8 cellular contexts compared by ENCODE assay signal in the genomic region with DNA sequence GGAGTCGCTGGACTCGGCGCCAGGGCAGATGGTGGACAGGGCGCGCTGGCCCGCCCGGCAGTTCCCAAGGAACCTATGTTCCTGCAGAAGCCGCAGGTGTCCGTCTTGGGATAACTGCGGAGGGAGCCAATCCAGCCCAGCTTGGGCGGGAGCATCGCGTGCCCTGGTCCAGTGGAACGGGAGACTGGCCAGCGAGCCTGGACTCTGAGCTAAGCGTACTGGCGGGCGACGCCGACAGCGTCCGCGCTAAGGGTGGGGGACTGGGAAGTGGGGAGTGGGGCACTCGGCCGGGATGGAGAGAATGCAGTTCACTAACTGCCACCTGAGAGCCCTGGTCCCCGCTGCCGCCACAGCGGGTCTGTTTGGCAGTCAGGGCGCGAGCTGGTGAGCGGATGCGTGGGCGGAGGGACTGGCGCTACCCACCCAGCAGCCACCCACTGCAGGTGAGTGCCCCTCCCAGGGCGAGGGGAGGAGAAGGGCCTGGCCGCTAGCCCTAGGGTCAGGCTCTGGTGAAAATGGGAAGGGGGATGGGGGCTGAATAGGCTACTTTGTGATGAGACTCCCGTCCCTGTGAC. TPM values are rescaled to one million over a fixed set of nuclear protein-coding genes. Genes with fewer than 3 reads are reported as not detected.
DNase-seq lines count a peak whose midpoint lies in the region; ATAC-seq and TF ChIP-seq lines count a peak whose summit lies in the region.

No MANE protein-coding gene starts in this region.

- H3K36me3 Mint-ChIP-seq in naive thymus-derived CD4-positive, alpha-beta T cell: peaks cover 0 to under 1% (median 0%) of the 10 kb centered on the region in 5 donors

- DNase-seq in AG08396 (ENCODE audit: low spot score) (peak; percentile 55), Peyer's patch (no peak), coronary artery (ENCODE audit: low spot score) (peak; percentile 73), dedifferentiated amniotic fluid mesenchymal stem cell (ENCODE audit: extremely low spot score) (no peak), NCI-H2081 (lab: John Stamatoyannopoulos, UW) (no peak)
- DNase-seq in naive thymus-derived CD4-positive, alpha-beta T cell: peak in 5 of 9 donors; percentile 9 to 37 (median 13)

- no peak for ATAC-seq in naive thymus-derived CD4-positive, alpha-beta T cell
- ATAC-seq in HG03342 (IDR thresholded peaks at IDR 0.05; ENCODE audit: unreplicated experiment): no peak
- ATAC-seq in GM18520 (IDR thresholded peaks at IDR 0.05; ENCODE audit: unreplicated experiment): no peak

- peak overlapping the region; percentile 39 to 63 (median 54) for H3K4me3 ChIP-seq in Peyer's patch
- H3K4me3 ChIP-seq in coronary artery: peak overlapping the region; percentile 78
- H3K4me3 ChIP-seq in naive thymus-derived CD4-positive, alpha-beta T cell (ENCODE audit: low read length): peak overlapping the region; percentile 53

- H3K4me1 Mint-ChIP-seq in naive thymus-derived CD4-positive, alpha-beta T cell: peaks cover 0 to 36% (median 17%) of the 10 kb centered on the region in 7 donors

- no peak overlapping the region for H3K27ac ChIP-seq in Peyer's patch
- H3K27ac ChIP-seq in coronary artery: peak overlapping the region in 1 of 2 donors; percentile 95
- no peak overlapping the region for H3K27ac ChIP-seq in naive thymus-derived CD4-positive, alpha-beta T cell (ENCODE audit: low read depth, low read length)

- H3K9me3 Mint-ChIP-seq in naive thymus-derived CD4-positive, alpha-beta T cell: peaks cover 0 to 3% (median 0%) of the 10 kb centered on the region in 11 donors

- peaks cover 0 to 5% (median 0%) of the 10 kb centered on the region in 4 donors for H3K4me1 ChIP-seq in Peyer's patch
- peaks cover 0 to 11% of the 10 kb centered on the region in 2 donors for H3K4me1 ChIP-seq in naive thymus-derived CD4-positive, alpha-beta T cell (ENCODE audit: control insufficient read depth in 2 of 2, insufficient read depth in 2 of 2, low read length in 2 of 2)

- H3K4me3 Mint-ChIP-seq in naive thymus-derived CD4-positive, alpha-beta T cell: peak overlapping the region; percentile 84 to 96 (median 88)

- peaks cover 0 to 33% (median 18%) of the 10 kb centered on the region in 5 donors for H3K27me3 Mint-ChIP-seq in naive thymus-derived CD4-positive, alpha-beta T cell

- CTCF ChIA-PET in naive thymus-derived CD4-positive, alpha-beta T cell (lab: Charles Lee): interaction anchor here (1.0 kb wide), 1 partner anchor 19 kb away, joined by 3 read pairs; no protein-coding TSS in a partner anchor

- no peak for TF ChIP-seq CTCF in Peyer's patch (IDR thresholded peaks at IDR 0.05)
- TF ChIP-seq CTCF in coronary artery (IDR thresholded peaks at IDR 0.05): no peak

- intact Hi-C loops in naive thymus-derived CD4-positive, alpha-beta T cell (cut with micrococcal nuclease): loop anchor here (2.0 to 10.0 kb wide), 10 partner anchors 125 to 857 kb away; a partner anchor contains a TSS

- no peaks in the 10 kb centered on the region for H3K36me3 ChIP-seq in Peyer's patch
- H3K36me3 ChIP-seq in naive thymus-derived CD4-positive, alpha-beta T cell (ENCODE audit: control insufficient read depth in 2 of 3, insufficient read depth in 3 of 3, low read length in 3 of 3): no peaks in the 10 kb centered on the region

- peaks cover 0 to 3% (median 0%) of the 10 kb centered on the region in 4 donors for H3K9me3 ChIP-seq in Peyer's patch
- no peaks in the 10 kb centered on the region for H3K9me3 ChIP-seq in naive thymus-derived CD4-positive, alpha-beta T cell (ENCODE audit: control insufficient read depth in 2 of 3, low read length in 3 of 3)

- H3K27me3 ChIP-seq in Peyer's patch: no peaks in the 10 kb centered on the region
- peaks cover 0 to 5% of the 10 kb centered on the region in 2 donors for H3K27me3 ChIP-seq in naive thymus-derived CD4-positive, alpha-beta T cell (ENCODE audit: control insufficient read depth in 2 of 2, insufficient read depth in 2 of 2, low read length in 2 of 2)

- peak overlapping the region in 3 of 9 donors; percentile 56 to 64 (median 64) for H3K27ac Mint-ChIP-seq in naive thymus-derived CD4-positive, alpha-beta T cell

- TF ChIP-seq POLR2A in Peyer's patch (IDR thresholded peaks at IDR 0.05): no peak

- POLR2A ChIA-PET in naive thymus-derived CD4-positive, alpha-beta T cell (lab: Charles Lee): no interaction called here

RNA-seq across cellular contexts. Expression of a gene that starts 1.3 kb away (rescaled TPM):
- 1 to 10 TPM in 1 of 4 donors, under 1 TPM in 3; 0.38 to 2.5 (median 0.75) TPM for total RNA-seq in Peyer's patch
- 1 to 10 TPM in 2 of 5 experiments, under 1 TPM in 3; 0.14 to 8.9 (median 0.46) TPM for total RNA-seq in naive thymus-derived CD4-positive, alpha-beta T cell
- polyA plus RNA-seq in naive thymus-derived CD4-positive, alpha-beta T cell: under 1 TPM in 1 of 2 donors, not detected in 1; 0.13 TPM

Comparison
In these comparisons a context has a peak if more than half of its experiments do, and no peak if none do; other contexts are left out.
1. DNase-seq: peak in AG08396 (single experiment), coronary artery (single experiment) and naive thymus-derived CD4-positive, alpha-beta T cell (5 of 9); none in Peyer's patch (0 of 3), dedifferentiated amniotic fluid mesenchymal stem cell (single experiment) and NCI-H2081 (0 of 2).
2. Peak in every context shown above with its lines, with median percentiles within 50 percentile points of each other: H3K4me3 ChIP-seq.